Comparison of ENCODE assay signal across 33 cellular contexts in the genomic region with DNA sequence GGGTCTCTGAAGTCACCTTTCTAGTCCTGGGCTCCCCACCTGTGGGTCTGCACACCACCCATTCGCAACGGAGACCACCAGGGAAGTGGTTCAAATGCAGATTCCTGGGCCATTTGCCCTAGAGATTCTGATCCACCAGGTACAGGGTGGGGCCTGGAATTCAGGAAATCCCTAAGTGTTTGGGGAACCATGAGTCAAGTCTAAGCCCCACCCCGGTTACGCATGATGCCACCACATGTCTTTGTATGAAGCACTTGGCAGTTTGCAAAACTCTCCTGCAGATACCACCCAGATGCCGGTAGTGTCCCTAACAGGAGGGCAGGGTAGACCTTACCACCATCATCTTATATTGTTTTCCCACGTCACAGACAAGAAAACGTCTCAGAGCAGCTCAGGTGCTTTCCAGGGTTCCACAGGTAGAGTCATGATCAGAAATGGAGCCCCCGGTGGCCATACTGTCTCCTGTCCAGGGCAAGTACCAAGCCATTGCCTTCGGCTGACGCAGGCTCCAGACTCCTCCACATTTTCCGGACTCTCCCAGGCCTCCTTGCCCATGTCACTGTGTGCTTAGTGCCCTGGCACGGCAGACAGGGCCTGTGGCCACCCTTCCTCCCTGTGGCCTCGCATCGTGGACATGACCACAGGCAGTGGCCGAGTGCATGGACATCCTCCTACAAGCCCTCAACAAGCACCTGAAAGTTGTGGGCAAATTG.
A peak's percentile ranks its signal among the peaks of the same experiment; 100 is the strongest.
DNase-seq lines count a peak whose midpoint lies in the region; ATAC-seq, FAIRE-seq and TF ChIP-seq lines count a peak whose summit lies in the region.
"Had no signal": no experiment of that assay in that cellular context is flagged by ENCODE, and none has a peak within 500 bp of the region (broad histone marks: within the 10 kb centered on the region; RNA-seq: fewer than 3 reads in every experiment).

No MANE protein-coding gene starts in this region.

- dilution Hi-C loops in keratinocyte (cut with MboI; ENCODE audit: extremely low pct_ligation_motif_present, low sequenced_read_pairs) = no loop called here

- WGBS in HepG2 (ENCODE audit: low lambda C conversion rate) = 93% methylated on average over 13 of the region's 15 CpGs
- WGBS in right lobe of liver (ENCODE audit: insufficient coverage, low coverage, low lambda C conversion rate, missing lambda C conversion rate) = 71% methylated on average over 5 of the region's 15 CpGs
- 92 to 95% methylated on average over 15 of the region's 15 CpGs for WGBS in heart right ventricle, 2 donors

- H3K4me3 ChIP-seq in HepG2 (replicated peaks in 1 of 3; ENCODE audit: insufficient read depth in 1 of 3, low read depth in 2 of 3, low read length in 3 of 3) = no peak overlapping the region
- no peak overlapping the region for H3K4me3 ChIP-seq in right lobe of liver
- no peak overlapping the region for H3K4me3 ChIP-seq in bronchial epithelial cell (ENCODE audit: low read depth, low read length)
- no peak overlapping the region for H3K4me3 ChIP-seq in keratinocyte (ENCODE audit: control insufficient read depth in 2 of 3, extremely low read depth in 1 of 3, insufficient read depth in 2 of 3, low read depth in 1 of 3, low read length in 3 of 3)
- no peak overlapping the region for H3K4me3 ChIP-seq in upper lobe of right lung
- H3K4me3 ChIP-seq in heart right ventricle = no peak overlapping the region
- H3K4me3 ChIP-seq: SK-N-MC, testis had no signal

- TF ChIP-seq CTCF in HepG2 (CRISPR knock-in tag; IDR thresholded peaks at IDR 0.05) = no peak
- no peak for TF ChIP-seq CTCF in right lobe of liver (IDR thresholded peaks at IDR 0.05)
- TF ChIP-seq CTCF in bronchial epithelial cell (IDR thresholded peaks at IDR 0.05; ENCODE audit: insufficient read depth, low read length, severe bottlenecking) = peak; percentile 15
- TF ChIP-seq CTCF in keratinocyte (optimal IDR thresholded peaks at IDR 0.05 in 1 of 3, IDR thresholded peaks at IDR 0.05 in 1 of 3, conservative IDR thresholded peaks at IDR 0.05 in 1 of 3; ENCODE audit: extremely low read depth in 1 of 3, insufficient read depth in 2 of 3, low read length in 3 of 3) = no peak
- no peak for TF ChIP-seq CTCF in upper lobe of right lung (IDR thresholded peaks at IDR 0.05)
- TF ChIP-seq CTCF in heart right ventricle (IDR thresholded peaks at IDR 0.05) = no peak

- H3K4me2 ChIP-seq in HepG2 (ENCODE audit: low read depth, low read length) (no peak overlapping the region), keratinocyte (ENCODE audit: control insufficient read depth, extremely low read depth, insufficient read depth, low read depth, low read length) (no peak overlapping the region)

- H4K20me1 ChIP-seq in HepG2 (ENCODE audit: insufficient read depth, low read length) = no peaks in the 10 kb centered on the region
- H4K20me1 ChIP-seq in keratinocyte (ENCODE audit: control insufficient read depth, extremely low read depth, insufficient read depth, low read length) = no peaks in the 10 kb centered on the region

- DNase-seq in HepG2 (ENCODE audit: low spot score) = no peak
- DNase-seq in right lobe of liver = no peak
- DNase-seq in bronchial epithelial cell (ENCODE audit: low read depth) = peak; percentile 80
- no peak for DNase-seq in keratinocyte (ENCODE audit: low read depth, low spot score)
- no peak for DNase-seq in upper lobe of right lung
- DNase-seq in globus pallidus (ENCODE audit: low spot score) = no peak
- no peak for DNase-seq in NCI-H2227 (lab: John Stamatoyannopoulos, UW; ENCODE audit: unreplicated experiment)
- DNase-seq in heart right ventricle = no peak
- DNase-seq: 8988T; activated CD4-positive, alpha-beta T cell treated with anti-CD3 and anti-CD28 coated beads for 4 hours; activated CD8-positive, alpha-beta memory T cell treated with anti-CD3 and anti-CD28 coated beads for 24 hours; activated effector memory CD4-positive, alpha-beta T cell treated with anti-CD3 and anti-CD28 coated beads, Interleukin-2, amount 50 U/mL, for 16 hours; activated naive CD8-positive, alpha-beta T cell treated with anti-CD3 and anti-CD28 coated beads for 36 hours; activated T-cell treated with anti-CD3 and anti-CD28 coated beads, Interleukin-2, amount 50 U/mL, for 1 hour; AML-193; aorta; CD4-positive, alpha-beta T cell; EL; glutamatergic neuron; left colon; mesendoderm; NCI-H1417 treated with DMSO at 0.1 percent for 48 hours; NCI-H2081 treated with DMSO at 0.1 percent for 48 hours; NCI-H446; NCI-H774; nucleus accumbens; stimulated activated naive CD8-positive, alpha-beta T cell treated with anti-CD3 and anti-CD28 coated beads, Interleukin-15, Interleukin-2, amounts not matched to agents 100 U/mL and 50 U/mL, for 24 hours; T-helper 2 cell; testis had no signal

- H3K9me3 ChIP-seq in HepG2 (ENCODE audit: low read length) (0 out of 2 replicates have a peak, but pooled peaks cover 3% of the 10 kb centered on the region), right lobe of liver (no peaks in the 10 kb centered on the region), keratinocyte (ENCODE audit: control insufficient read depth, low read depth, low read length) (peaks cover 3% of the 10 kb centered on the region), upper lobe of right lung (no peaks in the 10 kb centered on the region), heart right ventricle (peaks cover 0 to 11% (median 3%) of the 10 kb centered on the region in 11 donors)
- H3K9me3 ChIP-seq: testis had no signal

- ATAC-seq in HepG2 (peak; percentile 57), right lobe of liver (no peak), upper lobe of right lung (peak; percentile 61), heart right ventricle (no peak)
- ATAC-seq: left colon; stimulated activated naive CD8-positive, alpha-beta T cell treated with anti-CD3 and anti-CD28 coated beads, Interleukin-15, Interleukin-2, amounts not matched to agents 100 U/mL and 50 U/mL, for 24 hours had no signal

- peaks cover 30 to 70% of the 10 kb centered on the region in 2 experiments; a peak in 4 of 5 replicates for H3K36me3 ChIP-seq in HepG2 (replicated peaks in 1 of 2; ENCODE audit: control insufficient read depth in 1 of 2, insufficient read depth in 2 of 2, low read length in 2 of 2)
- no peaks in the 10 kb centered on the region for H3K36me3 ChIP-seq in right lobe of liver
- H3K36me3 ChIP-seq in bronchial epithelial cell (ENCODE audit: control insufficient read depth, insufficient read depth, low read length) = peaks cover 10% of the 10 kb centered on the region
- H3K36me3 ChIP-seq in keratinocyte (ENCODE audit: control insufficient read depth in 2 of 2, extremely low read depth in 1 of 2, insufficient read depth in 2 of 2, low read length in 2 of 2) = peaks cover 10 to 21% of the 10 kb centered on the region in 2 experiments
- peaks cover 35% of the 10 kb centered on the region for H3K36me3 ChIP-seq in upper lobe of right lung
- peaks cover 0 to 35% (median 0%) of the 10 kb centered on the region in 9 donors for H3K36me3 ChIP-seq in heart right ventricle

- TF ChIP-seq EP300 in HepG2 (IDR thresholded peaks at IDR 0.05; ENCODE audit: low read depth in 2 of 2, low read length in 2 of 2) (no peak), HepG2 (CRISPR knock-in tag; IDR thresholded peaks at IDR 0.05; ENCODE audit: borderline replicate concordance) (no peak)

- H3K27me3 ChIP-seq in HepG2 (ENCODE audit: control insufficient read depth in 1 of 2, insufficient read depth in 2 of 2, low read length in 2 of 2) = no peaks in the 10 kb centered on the region
- no peaks in the 10 kb centered on the region for H3K27me3 ChIP-seq in right lobe of liver
- no peaks in the 10 kb centered on the region for H3K27me3 ChIP-seq in bronchial epithelial cell (ENCODE audit: control insufficient read depth, insufficient read depth, low read length)
- no peaks in the 10 kb centered on the region for H3K27me3 ChIP-seq in keratinocyte (ENCODE audit: control insufficient read depth, extremely low read depth, insufficient read depth, low read length)
- H3K27me3 ChIP-seq in upper lobe of right lung = no peaks in the 10 kb centered on the region
- H3K27me3 ChIP-seq in heart right ventricle = no peaks in the 10 kb centered on the region
- H3K27me3 ChIP-seq: testis had no signal

- TF ChIP-seq RAD21 in HepG2 (CRISPR knock-in tag; IDR thresholded peaks at IDR 0.05) = no peak

- no TSS peak for BruUV-seq in HepG2 (replicated peaks; lab: Mats Ljungman, UMichigan)

- CTCF ChIA-PET in HepG2 (lab: Yijun Ruan, JAX; ENCODE audit: low intra/inter-chr PET ratio, low total read pairs) = interaction anchor here (1.1 kb wide), 1 partner anchor 36 kb away, joined by 3 read pairs; no protein-coding TSS in a partner anchor

- in situ Hi-C loops in HepG2 (cut with HindIII; ENCODE audit: extremely low pct_ligation_motif_present, low pct_unique_long_range_greater_than_20kb) = no loop called here

- no peak for TF ChIP-seq POLR2A in HepG2 (IDR thresholded peaks at IDR 0.05; ENCODE audit: insufficient read depth in 1 of 2, low read depth in 2 of 2, low read length in 2 of 2)
- no peak for TF ChIP-seq POLR2A in right lobe of liver (IDR thresholded peaks at IDR 0.05)

- H2AFZ ChIP-seq in HepG2 (ENCODE audit: low read length) = no peak overlapping the region
- no peak overlapping the region for H2AFZ ChIP-seq in keratinocyte (ENCODE audit: control insufficient read depth, low read length)

- H3K9me1 ChIP-seq in keratinocyte (ENCODE audit: control insufficient read depth, extremely low read depth, insufficient read depth, low read length) = no peaks in the 10 kb centered on the region

- no peak overlapping the region for H3K27ac ChIP-seq in HepG2 (ENCODE audit: extremely low read length, insufficient read depth, low read length)
- H3K27ac ChIP-seq in right lobe of liver = no peak overlapping the region
- H3K27ac ChIP-seq in keratinocyte (ENCODE audit: control insufficient read depth, insufficient read depth, low read length) = peak overlapping the region; percentile 31
- no peak overlapping the region for H3K27ac ChIP-seq in upper lobe of right lung
- H3K27ac ChIP-seq in heart right ventricle = no peak overlapping the region
- H3K27ac ChIP-seq: SK-N-MC had no signal

- H3K79me2 ChIP-seq in HepG2 (ENCODE audit: insufficient read depth, low read length) (no peaks in the 10 kb centered on the region), keratinocyte (ENCODE audit: control insufficient read depth, insufficient read depth, low read length) (no peaks in the 10 kb centered on the region)

- H3K9ac ChIP-seq in HepG2 (ENCODE audit: insufficient read depth, low read depth, low read length) (no peak overlapping the region), keratinocyte (ENCODE audit: control insufficient read depth, extremely low read depth, insufficient read depth, low read length) (no peak overlapping the region)

- FAIRE-seq in HepG2 (lab: Jason Lieb, UNC) (no peak), bronchial epithelial cell (lab: Jason Lieb, UNC) (peak; percentile 60), keratinocyte (lab: Jason Lieb, UNC) (no peak)
- FAIRE-seq: endometrium, GM12892, H1 had no signal

- POLR2A ChIA-PET in HepG2 (lab: Yijun Ruan, JAX) = no interaction called here

- intact Hi-C loops in HepG2 (cut with micrococcal nuclease; ENCODE audit: unreplicated experiment) (no loop called here), right lobe of liver (cut with DNase I) (no loop called here), upper lobe of right lung (cut with DNase I) (no loop called here), heart right ventricle (cut with DNase I) (no loop called here)

- H3K4me1 ChIP-seq in HepG2 (ENCODE audit: insufficient read depth, low read length) (no peaks in the 10 kb centered on the region), right lobe of liver (no peaks in the 10 kb centered on the region), keratinocyte (ENCODE audit: control insufficient read depth, extremely low read depth, insufficient read depth, low read length) (peaks cover 8% of the 10 kb centered on the region), upper lobe of right lung (no peaks in the 10 kb centered on the region), heart right ventricle (no peaks in the 10 kb centered on the region)

Comparison
In these comparisons a context has a peak if more than half of its experiments do, and no peak if none do; other contexts are left out.
1. ATAC-seq: peak in HepG2 (single experiment) and upper lobe of right lung (single experiment); none in right lobe of liver (0 of 4) and heart right ventricle (0 of 8).